ENCODE assay signal across 14 cellular contexts in genomic region chr13:98346904-98347636, GRCh38.
A peak's percentile ranks its signal among the peaks of the same experiment; 100 is the strongest.
DNase-seq lines count a peak whose midpoint lies in the region; ATAC-seq and TF ChIP-seq lines count a peak whose summit lies in the region.
"Had no signal": no experiment of that assay in that cellular context is flagged by ENCODE, and none has a peak within 500 bp of the region (broad histone marks: within the 10 kb centered on the region; RNA-seq: fewer than 3 reads in every experiment).

No MANE protein-coding gene starts in this region.

- H3K27me3 Mint-ChIP-seq in nephron progenitor cell (ENCODE audit: low read depth, poor library complexity) (peaks cover 4% of the 10 kb centered on the region), type B pancreatic cell (no peaks in the 10 kb centered on the region)

- no peak overlapping the region for H3K4me3 Mint-ChIP-seq in nephron progenitor cell
- H3K4me3 Mint-ChIP-seq in type B pancreatic cell, result no peak overlapping the region
- H3K4me3 Mint-ChIP-seq: B cell; CD4-positive, alpha-beta T cell had no signal

- H3K9me3 Mint-ChIP-seq in nephron progenitor cell (no peaks in the 10 kb centered on the region), type B pancreatic cell (no peaks in the 10 kb centered on the region)
- H3K9me3 Mint-ChIP-seq: CD4-positive, alpha-beta T cell had no signal

- H3K4me1 Mint-ChIP-seq in nephron progenitor cell (peaks cover 54% of the 10 kb centered on the region), type B pancreatic cell (ENCODE audit: unreplicated experiment) (peaks cover 17% of the 10 kb centered on the region)
- H3K4me1 Mint-ChIP-seq: B cell had no signal

- H3K27ac Mint-ChIP-seq in nephron progenitor cell (peak overlapping the region; percentile 71), type B pancreatic cell (peak overlapping the region; percentile 24)
- H3K27ac Mint-ChIP-seq: B cell; CD4-positive, alpha-beta T cell had no signal

- no peak overlapping the region for H3K4me3 ChIP-seq in coronary artery

- H3K27ac ChIP-seq in coronary artery, result no peak overlapping the region

- DNase-seq in coronary artery (ENCODE audit: low spot score), result peak; percentile 35
- no peak for DNase-seq in nephron progenitor cell
- DNase-seq in type B pancreatic cell (ENCODE audit: extremely low spot score, unreplicated experiment), result no peak
- no peak for DNase-seq in mesenteric fat pad (ENCODE audit: low spot score)
- DNase-seq: C1 segment of cervical spinal cord; Calu3; CD4-positive, alpha-beta T cell; DMS 273 treated with DMSO at 0.1 percent for 48 hours; IMR-90 had no signal

- no peak for TF ChIP-seq CTCF in coronary artery (IDR thresholded peaks at IDR 0.05)
- TF ChIP-seq CTCF in nephron progenitor cell (IDR thresholded peaks at IDR 0.05), result no peak
- TF ChIP-seq CTCF in type B pancreatic cell (conservative IDR thresholded peaks at IDR 0.05), result no peak

- peak; percentile 73 for ATAC-seq in HG02870 (IDR thresholded peaks at IDR 0.05; ENCODE audit: unreplicated experiment)
- no peak for ATAC-seq in GM21515 (IDR thresholded peaks at IDR 0.05; ENCODE audit: unreplicated experiment)
- no peak for ATAC-seq in HG02981 (IDR thresholded peaks at IDR 0.05; ENCODE audit: unreplicated experiment)
- ATAC-seq: HCT116 had no signal

- H3K36me3 Mint-ChIP-seq in nephron progenitor cell (ENCODE audit: low read depth), result peaks cover 60% of the 10 kb centered on the region
- peaks cover 33% of the 10 kb centered on the region for H3K36me3 Mint-ChIP-seq in type B pancreatic cell
